ENCODE assay signal across 8 cellular contexts in the genomic region with DNA sequence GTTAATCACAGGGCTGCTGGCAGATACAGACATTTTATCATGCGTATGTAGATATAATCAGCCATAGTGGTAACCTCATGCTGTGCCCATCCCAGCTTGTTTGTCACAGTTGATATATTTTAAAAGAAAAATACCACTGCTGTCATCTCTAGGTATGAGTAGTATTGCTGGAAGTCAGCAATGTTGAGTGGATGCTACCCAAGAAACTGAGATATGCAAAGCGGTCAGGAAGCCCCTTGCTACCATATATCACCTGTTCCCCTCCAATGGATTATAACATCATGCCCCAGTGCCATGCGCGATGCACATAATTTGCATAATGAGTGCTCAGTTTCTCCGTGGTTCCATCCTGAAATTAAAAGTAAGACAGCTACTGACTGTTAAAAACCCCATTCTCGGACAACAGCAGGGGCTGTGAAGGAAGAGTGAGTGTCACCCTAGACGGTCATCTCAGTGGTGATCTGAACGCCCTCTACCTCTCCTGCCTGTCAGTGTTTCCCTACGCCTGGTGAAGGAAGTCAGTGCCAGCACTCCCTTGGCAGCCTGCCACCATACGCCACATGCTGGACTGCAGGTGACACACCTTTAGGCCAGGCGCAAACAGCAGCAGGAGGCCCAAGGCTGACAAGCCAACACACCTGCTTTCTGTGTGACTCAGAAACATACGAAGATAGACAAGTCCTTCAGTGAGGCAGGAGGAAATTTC. TPM values are rescaled to one million over a fixed set of nuclear protein-coding genes. Genes with fewer than 3 reads are reported as not detected.
DNase-seq lines count a peak whose midpoint lies in the region; ATAC-seq lines count a peak whose summit lies in the region.

No MANE protein-coding gene starts in this region.

- POLR2A ChIA-PET in T-cell (lab: Charles Lee): no interaction called here

- no peaks in the 10 kb centered on the region for H3K27me3 Mint-ChIP-seq in T-cell
- no peaks in the 10 kb centered on the region for H3K27me3 Mint-ChIP-seq in effector memory CD8-positive, alpha-beta T cell
- no peaks in the 10 kb centered on the region for H3K27me3 Mint-ChIP-seq in stimulated activated naive CD8-positive, alpha-beta T cell treated with anti-CD3 and anti-CD28 coated beads, Interleukin-15, Interleukin-2, amounts not matched to agents 100 ng/mL and 50 ng/mL, for 24 hours

- peaks cover 71 to 72% (median 72%) of the 10 kb centered on the region in 3 donors for H3K4me1 Mint-ChIP-seq in T-cell
- H3K4me1 Mint-ChIP-seq in effector memory CD8-positive, alpha-beta T cell (ENCODE audit: low read depth in 2 of 2): peaks cover 46 to 50% of the 10 kb centered on the region in 2 donors
- H3K4me1 Mint-ChIP-seq in stimulated activated naive CD8-positive, alpha-beta T cell treated with anti-CD3 and anti-CD28 coated beads, Interleukin-15, Interleukin-2, amounts not matched to agents 100 ng/mL and 50 ng/mL, for 24 hours (ENCODE audit: low read depth): peaks cover 68% of the 10 kb centered on the region

- peaks cover 26% of the 10 kb centered on the region for H3K36me3 Mint-ChIP-seq in T-cell
- peaks cover 34% of the 10 kb centered on the region for H3K36me3 Mint-ChIP-seq in effector memory CD8-positive, alpha-beta T cell (ENCODE audit: insufficient read depth)
- peaks cover 63% of the 10 kb centered on the region for H3K36me3 Mint-ChIP-seq in stimulated activated naive CD8-positive, alpha-beta T cell treated with anti-CD3 and anti-CD28 coated beads, Interleukin-15, Interleukin-2, amounts not matched to agents 100 ng/mL and 50 ng/mL, for 24 hours (ENCODE audit: low read depth)

- peak; percentile 66 for DNase-seq in DMS79 (lab: John Stamatoyannopoulos, UW)
- DNase-seq in T-cell: peak in 6 of 34 experiments; percentile 10 to 50 (median 24)
- DNase-seq in effector memory CD8-positive, alpha-beta T cell: no peak
- DNase-seq in NOMO-1 (lab: John Stamatoyannopoulos, UW; ENCODE audit: unreplicated experiment in 2 of 2): no peak
- no peak for DNase-seq in kidney glomerular epithelial cell (lab: John Stamatoyannopoulos, UW)

- peak overlapping the region; percentile 42 to 94 (median 91) for H3K4me3 Mint-ChIP-seq in T-cell
- peak overlapping the region; percentile 95 to 97 for H3K4me3 Mint-ChIP-seq in effector memory CD8-positive, alpha-beta T cell
- peak overlapping the region; percentile 24 for H3K4me3 Mint-ChIP-seq in stimulated activated naive CD8-positive, alpha-beta T cell treated with anti-CD3 and anti-CD28 coated beads, Interleukin-15, Interleukin-2, amounts not matched to agents 100 ng/mL and 50 ng/mL, for 24 hours

- CTCF ChIA-PET in T-cell (lab: Charles Lee): interaction anchor here in 1 of 2 donors (0.6 kb wide), 1 partner anchor 329 kb away, joined by 3 read pairs; no protein-coding TSS in a partner anchor

- H3K9me3 Mint-ChIP-seq in T-cell: no peaks in the 10 kb centered on the region
- H3K9me3 Mint-ChIP-seq in effector memory CD8-positive, alpha-beta T cell: no peaks in the 10 kb centered on the region
- H3K9me3 Mint-ChIP-seq in stimulated activated naive CD8-positive, alpha-beta T cell treated with anti-CD3 and anti-CD28 coated beads, Interleukin-15, Interleukin-2, amounts not matched to agents 100 ng/mL and 50 ng/mL, for 24 hours: no peaks in the 10 kb centered on the region

- ATAC-seq in GM19468 (IDR thresholded peaks at IDR 0.05; ENCODE audit: extremely low read depth, unreplicated experiment) (peak; percentile 56), HG03521 (IDR thresholded peaks at IDR 0.05; ENCODE audit: unreplicated experiment) (peak; percentile 42), T-cell (replicated peaks in 1 of 4) (no peak)
- ATAC-seq in effector memory CD8-positive, alpha-beta T cell (replicated peaks): no peak

- H3K27ac Mint-ChIP-seq in T-cell: peak overlapping the region; percentile 94 to 96
- H3K27ac Mint-ChIP-seq in effector memory CD8-positive, alpha-beta T cell: peak overlapping the region; percentile 44 to 91
- H3K27ac Mint-ChIP-seq in stimulated activated naive CD8-positive, alpha-beta T cell treated with anti-CD3 and anti-CD28 coated beads, Interleukin-15, Interleukin-2, amounts not matched to agents 100 ng/mL and 50 ng/mL, for 24 hours: peak overlapping the region; percentile 96

RNA-seq across cellular contexts. Expression of gene IL10RB, which starts 2.7 kb away (rescaled TPM):
- 10 to 100 TPM; 19.5 to 29.6 (median 25.6) TPM for total RNA-seq in T-cell

RNA-seq across cellular contexts. Expression of gene IFNAR2, which starts 39.2 kb away (rescaled TPM):
- 10 to 100 TPM; 43.7 to 80.1 (median 71.6) TPM for total RNA-seq in T-cell

RNA-seq across cellular contexts. Expression of gene IFNAR1, which starts 55.9 kb away (rescaled TPM):
- 10 to 100 TPM; 22.1 to 51.1 (median 45.6) TPM for total RNA-seq in T-cell

Comparison
In these comparisons a context has a peak if more than half of its experiments do, and no peak if none do; other contexts are left out.
1. ATAC-seq: peak in GM19468 (single experiment) and HG03521 (single experiment); none in T-cell (0 of 4) and effector memory CD8-positive, alpha-beta T cell (single experiment).
2. H3K4me3 Mint-ChIP-seq: peak in every context shown above with its lines; median percentile 96 in effector memory CD8-positive, alpha-beta T cell; 91 in T-cell; 24 in stimulated activated naive CD8-positive, alpha-beta T cell treated with anti-CD3 and anti-CD28 coated beads, Interleukin-15, Interleukin-2, amounts not matched to agents 100 ng/mL and 50 ng/mL, for 24 hours.
3. Peak in every context shown above with its lines, with median percentiles within 50 percentile points of each other: H3K27ac Mint-ChIP-seq.